In genomic region chr11:3006505-3007260, GRCh38 we compare ENCODE assay signal across 1 cellular context.
TF ChIP-seq lines count a peak whose summit lies in the region.

No MANE protein-coding gene starts in this region.

TF ChIP-seq in IMR-90, 13 proteins besides CTCF, POLR2A, EP300 and RAD21 (continued from another document):
- TF ChIP-seq FOS (IDR thresholded peaks at IDR 0.05; ENCODE audit: low read depth, low read length) (no peak), MXI1 (IDR thresholded peaks at IDR 0.05; ENCODE audit: borderline replicate concordance, low read depth, low read length) (no peak), BHLHE40 (IDR thresholded peaks at IDR 0.05; ENCODE audit: low read depth, low read length) (no peak)
